In genomic region chr6:169960531-169960890, GRCh38 we compare ENCODE assay signal across 25 cellular contexts.
DNase-seq lines count a peak whose midpoint lies in the region; ATAC-seq and TF ChIP-seq lines count a peak whose summit lies in the region.
"Had no signal": no experiment of that assay in that cellular context is flagged by ENCODE, and none has a peak within 500 bp of the region (broad histone marks: within the 10 kb centered on the region; RNA-seq: fewer than 3 reads in every experiment).

No MANE protein-coding gene starts in this region.

- DNase-seq in activated CD8-positive, alpha-beta memory T cell treated with anti-CD3 and anti-CD28 coated beads, Interleukin-2, amount 50 U/mL, for 48 hours: peak; percentile 28
- no peak for DNase-seq in activated CD8-positive, alpha-beta memory T cell treated with anti-CD3 and anti-CD28 coated beads, Interleukin-2, amount 50 U/mL, for 4 hours
- DNase-seq in NCI-H69 (lab: John Stamatoyannopoulos, UW) (peak; percentile 47), type B pancreatic cell (ENCODE audit: extremely low spot score, unreplicated experiment) (peak; percentile 58), putamen (ENCODE audit: low spot score) (no peak), cerebellar nuclear complex (lab: John Stamatoyannopoulos, UW) (no peak)
- no peak for DNase-seq in naive thymus-derived CD8-positive, alpha-beta T cell
- DNase-seq: activated CD4-positive, alpha-beta T cell treated with anti-CD3 and anti-CD28 coated beads for 4 hours; activated naive CD4-positive, alpha-beta T cell treated with anti-CD3 and anti-CD28 coated beads, Interleukin-2, amount 50 U/mL, for 16 hours; amniotic stem cell; BE2C; COR-L47; effector memory CD8-positive, alpha-beta T cell; foreskin fibroblast; KG1; kidney glomerular epithelial cell; NCI-H1694; NCI-H2171; NCI-H510A treated with DMSO at 0.1 percent for 48 hours had no signal

- H3K4me3 Mint-ChIP-seq in naive thymus-derived CD8-positive, alpha-beta T cell: no peak overlapping the region
- no peak overlapping the region for H3K4me3 Mint-ChIP-seq in type B pancreatic cell
- H3K4me3 Mint-ChIP-seq: activated T-helper 1 cell treated with anti-CD3 and anti-CD28 coated beads, Interleukin-12 subunit alpha, Interleukin-12 subunit beta, Interleukin-2, Interleukin-4 antibody, amounts not matched to agents 30 ng/mL and 10 ng/mL and 1 ng/mL, durations not matched to agents 14 hours and 24 hours and 36 hours; effector memory CD8-positive, alpha-beta T cell; stimulated activated naive CD8-positive, alpha-beta T cell treated with anti-CD3 and anti-CD28 coated beads, Interleukin-15, Interleukin-2, amounts not matched to agents 100 ng/mL and 50 ng/mL, for 24 hours; T-helper 2 cell treated with Interferon-gamma antibody and Interleukin-4, amounts not matched to agents 5 μg/mL and 100 μg/mL, for 36 hours had no signal

- no peak for ATAC-seq in naive thymus-derived CD8-positive, alpha-beta T cell
- no peak for ATAC-seq in GM19395 (IDR thresholded peaks at IDR 0.05; ENCODE audit: unreplicated experiment)
- ATAC-seq: effector memory CD8-positive, alpha-beta T cell; heart right ventricle; Right ventricle myocardium inferior had no signal

- H3K27me3 Mint-ChIP-seq in naive thymus-derived CD8-positive, alpha-beta T cell: peaks cover 0 to 6% (median 0%) of the 10 kb centered on the region in 5 donors
- peaks cover 24% of the 10 kb centered on the region for H3K27me3 Mint-ChIP-seq in type B pancreatic cell

- peaks cover 12 to 37% (median 27%) of the 10 kb centered on the region in 4 donors for H3K4me1 Mint-ChIP-seq in naive thymus-derived CD8-positive, alpha-beta T cell
- H3K4me1 Mint-ChIP-seq in type B pancreatic cell (ENCODE audit: unreplicated experiment): peaks cover 13% of the 10 kb centered on the region

- TF ChIP-seq CTCF in type B pancreatic cell (conservative IDR thresholded peaks at IDR 0.05): no peak

- POLR2A ChIA-PET in naive thymus-derived CD8-positive, alpha-beta T cell (lab: Charles Lee): no interaction called here

- H3K36me3 Mint-ChIP-seq in naive thymus-derived CD8-positive, alpha-beta T cell: no peaks in the 10 kb centered on the region
- H3K36me3 Mint-ChIP-seq in type B pancreatic cell: no peaks in the 10 kb centered on the region

- H3K27ac Mint-ChIP-seq in naive thymus-derived CD8-positive, alpha-beta T cell: peak overlapping the region in 7 of 10 donors; percentile 14 to 96 (median 83)
- H3K27ac Mint-ChIP-seq in type B pancreatic cell: no peak overlapping the region
- H3K27ac Mint-ChIP-seq: activated T-helper 1 cell treated with anti-CD3 and anti-CD28 coated beads, Interleukin-12 subunit alpha, Interleukin-12 subunit beta, Interleukin-2, Interleukin-4 antibody, amounts not matched to agents 30 ng/mL and 10 ng/mL and 1 ng/mL, durations not matched to agents 14 hours and 24 hours and 36 hours; effector memory CD8-positive, alpha-beta T cell; stimulated activated naive CD8-positive, alpha-beta T cell treated with anti-CD3 and anti-CD28 coated beads, Interleukin-15, Interleukin-2, amounts not matched to agents 100 ng/mL and 50 ng/mL, for 24 hours; T-helper 2 cell treated with Interferon-gamma antibody and Interleukin-4, amounts not matched to agents 5 μg/mL and 100 μg/mL, for 36 hours had no signal

- H3K9me3 Mint-ChIP-seq in naive thymus-derived CD8-positive, alpha-beta T cell: no peaks in the 10 kb centered on the region
- H3K9me3 Mint-ChIP-seq in type B pancreatic cell: no peaks in the 10 kb centered on the region
- H3K9me3 Mint-ChIP-seq: activated T-helper 1 cell treated with anti-CD3 and anti-CD28 coated beads, Interleukin-12 subunit alpha, Interleukin-12 subunit beta, Interleukin-2, Interleukin-4 antibody, amounts not matched to agents 30 ng/mL and 10 ng/mL and 1 ng/mL, durations not matched to agents 14 hours and 24 hours and 36 hours; effector memory CD8-positive, alpha-beta T cell; stimulated activated naive CD8-positive, alpha-beta T cell treated with anti-CD3 and anti-CD28 coated beads, Interleukin-15, Interleukin-2, amounts not matched to agents 100 ng/mL and 50 ng/mL, for 24 hours; T-helper 2 cell treated with Interferon-gamma antibody and Interleukin-4, amounts not matched to agents 5 μg/mL and 100 μg/mL, for 36 hours had no signal

Comparison
In these comparisons a context has a peak if more than half of its experiments do, and no peak if none do; other contexts are left out.
1. DNase-seq: peak in activated CD8-positive, alpha-beta memory T cell treated with anti-CD3 and anti-CD28 coated beads, Interleukin-2, amount 50 U/mL, for 48 hours (single experiment), NCI-H69 (single experiment) and type B pancreatic cell (single experiment); none in activated CD8-positive, alpha-beta memory T cell treated with anti-CD3 and anti-CD28 coated beads, Interleukin-2, amount 50 U/mL, for 4 hours (single experiment), naive thymus-derived CD8-positive, alpha-beta T cell (0 of 10), putamen (single experiment) and cerebellar nuclear complex (0 of 2).